ENCODE assay signal across 7 cellular contexts in the genomic region with DNA sequence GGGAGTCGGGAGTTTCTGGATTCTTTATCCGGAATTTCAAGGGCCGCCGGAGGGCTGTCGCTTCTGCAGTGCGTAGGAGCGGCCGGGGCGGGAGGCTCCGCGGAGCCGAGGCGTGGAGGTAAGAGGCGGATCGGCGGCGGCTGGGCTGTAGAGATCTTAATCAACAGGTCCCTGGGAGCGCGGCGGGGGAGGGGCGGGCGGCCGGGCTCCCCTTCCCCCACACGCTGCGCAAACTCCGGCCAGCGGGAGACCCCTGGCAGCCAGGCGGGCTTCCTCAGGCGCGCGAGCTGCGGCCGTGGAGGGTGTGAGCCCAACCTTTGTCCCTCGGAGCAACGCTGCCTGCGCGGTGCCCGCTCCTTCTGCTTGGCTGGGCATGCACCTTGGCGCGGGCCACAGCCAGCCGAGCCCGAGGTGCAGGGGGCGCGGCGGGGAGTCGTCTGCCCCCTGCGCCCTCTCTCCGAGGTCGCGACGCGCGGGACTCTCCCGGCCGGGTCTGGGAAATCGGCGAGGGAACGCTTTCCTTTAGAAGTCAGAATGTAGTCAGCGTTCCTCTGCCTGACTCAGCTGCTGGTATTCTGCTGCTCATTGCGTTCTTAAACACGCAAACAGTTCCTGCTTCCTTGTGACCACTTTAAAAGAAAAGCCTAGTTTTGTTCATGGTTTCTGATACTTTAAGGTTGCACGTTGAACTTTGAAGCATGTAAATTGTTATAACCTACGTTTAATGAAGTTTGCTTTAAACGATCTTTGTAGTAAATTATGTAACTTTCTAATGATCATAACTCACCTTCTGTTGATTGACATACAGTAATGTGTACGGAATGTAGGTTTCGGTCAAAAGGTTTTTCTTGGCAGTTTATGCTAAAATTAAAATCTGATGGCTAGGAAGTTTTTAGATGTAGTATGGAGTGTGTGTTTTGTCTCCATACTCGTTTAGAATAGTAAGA. TPM values are rescaled to one million over a fixed set of nuclear protein-coding genes. Genes with fewer than 3 reads are reported as not detected.
DNase-seq lines count a peak whose midpoint lies in the region; ATAC-seq and TF ChIP-seq lines count a peak whose summit lies in the region.

A gene (plus strand): TSS at position 20 of the 947 bp plus-strand sequence. CDS start 37,736 bp downstream, outside the sequence.

- TF ChIP-seq POLR2A in right lobe of liver (IDR thresholded peaks at IDR 0.05): peak; percentile 10

- WGBS in right lobe of liver (ENCODE audit: insufficient coverage, low coverage, low lambda C conversion rate, missing lambda C conversion rate): 0% methylated on average over 15 of the region's 67 CpGs

- ATAC-seq in GM21515 (IDR thresholded peaks at IDR 0.05; ENCODE audit: unreplicated experiment) (peak; percentile 38), right lobe of liver (peak; percentile 60 to 68 (median 64))

- H3K36me3 ChIP-seq in GM06990 (ENCODE audit: control insufficient read depth, insufficient read depth, low read length) (no peaks in the 10 kb centered on the region), duodenal mucosa (ENCODE audit: control insufficient read depth in 1 of 2, insufficient read depth in 2 of 2, low read length in 2 of 2) (no peaks in the 10 kb centered on the region), right lobe of liver (no peaks in the 10 kb centered on the region)

- TF ChIP-seq CTCF in GM06990 (IDR thresholded peaks at IDR 0.05; ENCODE audit: insufficient read depth, low read length, poor library complexity, severe bottlenecking) (no peak), right lobe of liver (IDR thresholded peaks at IDR 0.05) (no peak)

- intact Hi-C loops in right lobe of liver (cut with DNase I): no loop called here

- H3K27me3 ChIP-seq in GM06990 (replicated peaks; ENCODE audit: control insufficient read depth, insufficient read depth, low read length) (no peaks in the 10 kb centered on the region), duodenal mucosa (ENCODE audit: control insufficient read depth in 1 of 2, insufficient read depth in 2 of 2, low read length in 2 of 2) (no peaks in the 10 kb centered on the region), right lobe of liver (no peaks in the 10 kb centered on the region)

- DNase-seq in GM06990 (ENCODE audit: extremely low read depth, insufficient read length) (no peak), HT1080 (ENCODE audit: low read depth) (peak; percentile 77), SW480 (ENCODE audit: low spot score) (peak; percentile 87), right lobe of liver (no peak)
- DNase-seq in stimulated activated CD4-positive, alpha-beta T cell treated with anti-CD3 and anti-CD28 coated beads, TNF-alpha, amount 100 ng/mL, for 4 hours (ENCODE audit: low read depth in 3 of 3): peak in 2 of 3 experiments; percentile 11 to 60

- H3K27ac ChIP-seq in duodenal mucosa (ENCODE audit: low read depth, low read length) (peak within 1 kb of the TSS; percentile 96), right lobe of liver (peak within 1 kb of the TSS; percentile 96 to 98 (median 98))

- H3K4me3 ChIP-seq in GM06990 (replicated peaks; ENCODE audit: low read depth, low read length) (peak within 1 kb of the TSS; percentile 92), duodenal mucosa (ENCODE audit: low read depth in 1 of 2, low read length in 2 of 2) (peak within 1 kb of the TSS; percentile 79 to 88), right lobe of liver (peak within 1 kb of the TSS; percentile 87 to 91 (median 87))

- H3K9me3 ChIP-seq in duodenal mucosa (ENCODE audit: control insufficient read depth in 1 of 2, low read length in 2 of 2): no peaks in the 10 kb centered on the region
- no peaks in the 10 kb centered on the region for H3K9me3 ChIP-seq in right lobe of liver

- peak within 1 kb of the TSS; percentile 67 to 93 for H3K9ac ChIP-seq in duodenal mucosa (ENCODE audit: low read depth in 1 of 2, low read length in 2 of 2)

- peaks cover 6 to 8% of the 10 kb centered on the region in 2 donors for H3K4me1 ChIP-seq in duodenal mucosa (ENCODE audit: control insufficient read depth in 1 of 2, insufficient read depth in 2 of 2, low read length in 2 of 2)
- H3K4me1 ChIP-seq in right lobe of liver: peaks cover 0 to 8% (median 1%) of the 10 kb centered on the region in 4 donors

RNA-seq across cellular contexts. Expression of the gene that starts here (rescaled TPM):
- total RNA-seq in HT1080 (2014; rRNA removed; shearing (Covaris generic)): 24.4 and 26.2 TPM in 2 replicates
- 21.4 and 29.8 TPM in 2 replicates for polyA plus RNA-seq in HT1080 (2015; cell fraction: cytosol; rRNA removed)
- 33.5 and 37.1 TPM in 2 replicates for polyA plus RNA-seq in HT1080 (2015; cell fraction: nucleus; rRNA removed)
- total RNA-seq in right lobe of liver: 10 to 100 TPM in 5 of 6 experiments, 1 to 10 TPM in 1; 9.7 to 15.7 (median 14.7) TPM

Comparison
In these comparisons a context has a peak if more than half of its experiments do, and no peak if none do; other contexts are left out.
1. DNase-seq: peak in HT1080 (single experiment), SW480 (single experiment) and stimulated activated CD4-positive, alpha-beta T cell treated with anti-CD3 and anti-CD28 coated beads, TNF-alpha, amount 100 ng/mL, for 4 hours (2 of 3); none in GM06990 (single experiment) and right lobe of liver (0 of 3).
2. Peak in every context shown above with its lines, with median percentiles within 50 percentile points of each other: H3K4me3 ChIP-seq.